Comparison of ENCODE assay signal across 9 cellular contexts in genomic region chr12:57693317-57693658, GRCh38. TPM values are rescaled to one million over a fixed set of nuclear protein-coding genes. Genes with fewer than 3 reads are reported as not detected.
DNase-seq lines count a peak whose midpoint lies in the region; ATAC-seq, FAIRE-seq and TF ChIP-seq lines count a peak whose summit lies in the region.
"Had no signal": no experiment of that assay in that cellular context is flagged by ENCODE, and none has a peak within 500 bp of the region (broad histone marks: within the 10 kb centered on the region; RNA-seq: fewer than 3 reads in every experiment).

No MANE protein-coding gene starts in this region.

- H3K27ac ChIP-seq in 22Rv1 (peak overlapping the region; percentile 15), ascending aorta (no peak overlapping the region), colonic mucosa (no peak overlapping the region)

- ATAC-seq in GM18858 (IDR thresholded peaks at IDR 0.05; ENCODE audit: unreplicated experiment) (peak; percentile 1), HG03442 (IDR thresholded peaks at IDR 0.05; ENCODE audit: unreplicated experiment) (no peak)

- H3K9me3 ChIP-seq in ascending aorta = no peaks in the 10 kb centered on the region
- H3K9me3 ChIP-seq in mucosa of stomach (ENCODE audit: control insufficient read depth, low read length) = no peaks in the 10 kb centered on the region
- no peaks in the 10 kb centered on the region for H3K9me3 ChIP-seq in colonic mucosa
- H3K9me3 ChIP-seq: thyroid gland had no signal

- no peak for FAIRE-seq in HTR-8/SVneo (lab: Jason Lieb, UNC)

- no peaks in the 10 kb centered on the region for H3K27me3 ChIP-seq in ascending aorta
- H3K27me3 ChIP-seq in mucosa of stomach (ENCODE audit: control insufficient read depth, insufficient read depth, low read length) = no peaks in the 10 kb centered on the region
- H3K27me3 ChIP-seq in colonic mucosa = peaks cover 4% of the 10 kb centered on the region
- H3K27me3 ChIP-seq: thyroid gland had no signal

- H3K4me3 ChIP-seq in ascending aorta = peak overlapping the region; percentile 40 to 42
- H3K4me3 ChIP-seq in mucosa of stomach (ENCODE audit: low read length) = peak overlapping the region; percentile 71
- no peak overlapping the region for H3K4me3 ChIP-seq in colonic mucosa

- DNase-seq in ascending aorta (ENCODE audit: low spot score in 2 of 2) (no peak), colonic mucosa (no peak), UCSD-AML1 (lab: John Stamatoyannopoulos, UW; ENCODE audit: unreplicated experiment) (no peak), HTR-8/SVneo (ENCODE audit: insufficient read length, low spot score) (no peak)

- H3K9ac ChIP-seq in mucosa of stomach (ENCODE audit: low read length) (no peak overlapping the region), colonic mucosa (ENCODE audit: low read depth in 2 of 2, low read length in 2 of 2) (peak overlapping the region in 1 of 2 donors; percentile 92)

- TF ChIP-seq CTCF in 22Rv1 (IDR thresholded peaks at IDR 0.05) (no peak), ascending aorta (IDR thresholded peaks at IDR 0.05) (no peak), colonic mucosa (IDR thresholded peaks at IDR 0.05) (no peak)

- H3K36me3 ChIP-seq in ascending aorta (peaks cover 21% of the 10 kb centered on the region in 2 donors), mucosa of stomach (ENCODE audit: control insufficient read depth, insufficient read depth, low read length) (peaks cover 10% of the 10 kb centered on the region), colonic mucosa (peaks cover 9% of the 10 kb centered on the region)

- H3K4me1 ChIP-seq in ascending aorta (peaks cover 0 to 7% of the 10 kb centered on the region in 2 donors), mucosa of stomach (ENCODE audit: control insufficient read depth, insufficient read depth, low read length) (peaks cover 7% of the 10 kb centered on the region), colonic mucosa (peaks cover 6% of the 10 kb centered on the region)

- intact Hi-C loops in ascending aorta (cut with DNase I) (loop anchor here (1.0 to 5.0 kb wide), 2 partner anchors 51 to 81 kb away; partner anchors contain the start of gene ARHGEF25), colonic mucosa (cut with DNase I) (loop anchor here (5.0 kb wide), 1 partner anchor 111 kb away; no protein-coding TSS in a partner anchor)

RNA-seq across cellular contexts. Expression of gene OS9, which starts 0.6 kb away (rescaled TPM):
- total RNA-seq in ascending aorta = 233 TPM
- 100 to 1,000 TPM; 219 to 284 TPM for total RNA-seq in colonic mucosa

RNA-seq across cellular contexts. Expression of gene AGAP2, which starts 45.3 kb away (rescaled TPM):
- total RNA-seq in ascending aorta (11.5 TPM), colonic mucosa (1 to 10 TPM in 1 of 2 donors, under 1 TPM in 1; 0.86 to 1.0 TPM)

RNA-seq across cellular contexts. Expression of gene TSPAN31, which starts 51.6 kb away (rescaled TPM):
- total RNA-seq in ascending aorta (42.3 TPM), colonic mucosa (10 to 100 TPM; 19.3 to 32.3 TPM)

RNA-seq across cellular contexts. Expression of gene CDK4, which starts 58.8 kb away (rescaled TPM):
- total RNA-seq in ascending aorta = 82.6 TPM
- 100 to 1,000 TPM in 1 of 2 donors, 10 to 100 TPM in 1; 45.7 to 121 TPM for total RNA-seq in colonic mucosa
